Comparison of ENCODE assay signal across 8 cellular contexts in genomic region chr2:135741395-135742306, GRCh38. TPM values are rescaled to one million over a fixed set of nuclear protein-coding genes. Genes with fewer than 3 reads are reported as not detected.
DNase-seq lines count a peak whose midpoint lies in the region; ATAC-seq and TF ChIP-seq lines count a peak whose summit lies in the region.

A gene with protein sequence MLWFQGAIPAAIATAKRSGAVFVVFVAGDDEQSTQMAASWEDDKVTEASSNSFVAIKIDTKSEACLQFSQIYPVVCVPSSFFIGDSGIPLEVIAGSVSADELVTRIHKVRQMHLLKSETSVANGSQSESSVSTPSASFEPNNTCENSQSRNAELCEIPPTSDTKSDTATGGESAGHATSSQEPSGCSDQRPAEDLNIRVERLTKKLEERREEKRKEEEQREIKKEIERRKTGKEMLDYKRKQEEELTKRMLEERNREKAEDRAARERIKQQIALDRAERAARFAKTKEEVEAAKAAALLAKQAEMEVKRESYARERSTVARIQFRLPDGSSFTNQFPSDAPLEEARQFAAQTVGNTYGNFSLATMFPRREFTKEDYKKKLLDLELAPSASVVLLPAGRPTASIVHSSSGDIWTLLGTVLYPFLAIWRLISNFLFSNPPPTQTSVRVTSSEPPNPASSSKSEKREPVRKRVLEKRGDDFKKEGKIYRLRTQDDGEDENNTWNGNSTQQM (plus strand): TSS chr2:135741855. CDS start chr2:135741930, 75 bp downstream.

- ATAC-seq in GM19043 (IDR thresholded peaks at IDR 0.05; ENCODE audit: low read depth, unreplicated experiment) (peak; percentile 89), HG03432 (IDR thresholded peaks at IDR 0.05; ENCODE audit: unreplicated experiment) (peak; percentile 94)

- peak; percentile 95 to 97 for DNase-seq in AML-193 (lab: John Stamatoyannopoulos, UW)
- peak; percentile 98 for DNase-seq in NCI-H510A (lab: John Stamatoyannopoulos, UW)
- DNase-seq in activated CD4-positive, alpha-beta T cell treated with anti-CD3 and anti-CD28 coated beads for 24 hours (ENCODE audit: low read depth in 2 of 2) = peak; percentile 89 to 93
- peak; percentile 100 for DNase-seq in choroid plexus epithelial cell (ENCODE audit: low read depth)
- DNase-seq in kidney epithelial cell (ENCODE audit: low read depth) = peak; percentile 96
- DNase-seq in stimulated activated CD4-positive, alpha-beta T cell treated with anti-CD3 and anti-CD28 coated beads, Interleukin-1b, Interleukin-23, amount 100 ng/mL, for 1 hour (ENCODE audit: low read depth in 2 of 2) = peak; percentile 83 to 86

- no peaks in the 10 kb centered on the region for H3K36me3 ChIP-seq in kidney epithelial cell (ENCODE audit: control insufficient read depth, insufficient read depth, low read length)

- no peaks in the 10 kb centered on the region for H3K27me3 ChIP-seq in kidney epithelial cell (ENCODE audit: control insufficient read depth, insufficient read depth, low read length)

- TF ChIP-seq CTCF in choroid plexus epithelial cell (conservative IDR thresholded peaks at IDR 0.05; ENCODE audit: low read depth, low read length) = peak; percentile 64
- TF ChIP-seq CTCF in kidney epithelial cell (IDR thresholded peaks at IDR 0.05; ENCODE audit: insufficient read depth, low read length, poor library complexity, severe bottlenecking) = peak; percentile 66

- H3K4me3 ChIP-seq in choroid plexus epithelial cell (ENCODE audit: low read depth, low read length) (peak within 1 kb of the TSS; percentile 88), kidney epithelial cell (ENCODE audit: low read depth, low read length) (peak within 1 kb of the TSS; percentile 62)

RNA-seq across cellular contexts. Expression of the gene that starts here (rescaled TPM):
- total RNA-seq in kidney epithelial cell = 61.9 and 67.9 TPM in 2 replicates

Comparison
In these comparisons a context has a peak if more than half of its experiments do, and no peak if none do; other contexts are left out.
1. Peak in every context shown above with its lines: DNase-seq, ATAC-seq and H3K4me3 ChIP-seq.